In the genomic region with DNA sequence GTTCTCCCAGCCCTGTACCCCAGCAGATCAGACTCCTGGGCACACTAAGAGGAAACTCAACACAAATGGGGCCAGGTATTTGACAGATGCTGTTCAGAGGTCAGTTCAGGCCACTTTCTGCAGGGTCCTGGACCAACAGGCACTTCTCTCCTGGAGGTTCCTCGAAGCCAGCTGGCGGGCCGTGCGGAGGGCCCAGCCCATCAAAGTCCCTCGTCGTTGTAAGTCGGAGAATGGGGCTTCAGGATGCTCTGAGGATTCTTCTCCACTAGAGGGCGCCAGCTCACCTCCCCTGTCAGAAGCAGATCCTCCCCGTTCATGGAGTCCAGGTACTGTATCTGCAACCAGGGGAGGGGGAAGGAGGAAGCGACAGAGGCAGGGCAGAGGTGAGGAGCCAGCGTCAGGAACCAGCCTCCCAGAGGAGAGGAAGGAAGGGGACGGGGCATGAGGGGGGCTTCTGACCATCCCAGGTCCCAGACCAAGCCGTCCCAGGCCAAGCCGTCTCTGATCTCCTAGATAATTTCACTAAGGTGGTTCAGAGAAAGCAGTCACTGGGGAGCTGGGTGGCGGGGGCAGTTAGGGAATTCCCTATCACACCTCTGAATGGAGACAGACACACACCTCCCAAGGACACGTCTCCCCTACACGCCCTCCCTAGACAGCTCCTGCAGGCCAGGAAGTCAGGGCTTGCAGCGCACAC, we compare ENCODE assay signal across 2 cellular contexts.
TF ChIP-seq lines count a peak whose summit lies in the region.

No MANE protein-coding gene starts in this region.

TF ChIP-seq in A549, 52 proteins besides CTCF, POLR2A, EP300 and RAD21:
- TF ChIP-seq, protein P1, sequence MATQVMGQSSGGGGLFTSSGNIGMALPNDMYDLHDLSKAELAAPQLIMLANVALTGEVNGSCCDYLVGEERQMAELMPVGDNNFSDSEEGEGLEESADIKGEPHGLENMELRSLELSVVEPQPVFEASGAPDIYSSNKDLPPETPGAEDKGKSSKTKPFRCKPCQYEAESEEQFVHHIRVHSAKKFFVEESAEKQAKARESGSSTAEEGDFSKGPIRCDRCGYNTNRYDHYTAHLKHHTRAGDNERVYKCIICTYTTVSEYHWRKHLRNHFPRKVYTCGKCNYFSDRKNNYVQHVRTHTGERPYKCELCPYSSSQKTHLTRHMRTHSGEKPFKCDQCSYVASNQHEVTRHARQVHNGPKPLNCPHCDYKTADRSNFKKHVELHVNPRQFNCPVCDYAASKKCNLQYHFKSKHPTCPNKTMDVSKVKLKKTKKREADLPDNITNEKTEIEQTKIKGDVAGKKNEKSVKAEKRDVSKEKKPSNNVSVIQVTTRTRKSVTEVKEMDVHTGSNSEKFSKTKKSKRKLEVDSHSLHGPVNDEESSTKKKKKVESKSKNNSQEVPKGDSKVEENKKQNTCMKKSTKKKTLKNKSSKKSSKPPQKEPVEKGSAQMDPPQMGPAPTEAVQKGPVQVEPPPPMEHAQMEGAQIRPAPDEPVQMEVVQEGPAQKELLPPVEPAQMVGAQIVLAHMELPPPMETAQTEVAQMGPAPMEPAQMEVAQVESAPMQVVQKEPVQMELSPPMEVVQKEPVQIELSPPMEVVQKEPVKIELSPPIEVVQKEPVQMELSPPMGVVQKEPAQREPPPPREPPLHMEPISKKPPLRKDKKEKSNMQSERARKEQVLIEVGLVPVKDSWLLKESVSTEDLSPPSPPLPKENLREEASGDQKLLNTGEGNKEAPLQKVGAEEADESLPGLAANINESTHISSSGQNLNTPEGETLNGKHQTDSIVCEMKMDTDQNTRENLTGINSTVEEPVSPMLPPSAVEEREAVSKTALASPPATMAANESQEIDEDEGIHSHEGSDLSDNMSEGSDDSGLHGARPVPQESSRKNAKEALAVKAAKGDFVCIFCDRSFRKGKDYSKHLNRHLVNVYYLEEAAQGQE (IDR thresholded peaks at IDR 0.05) = no peak
- TF ChIP-seq, protein P2, sequence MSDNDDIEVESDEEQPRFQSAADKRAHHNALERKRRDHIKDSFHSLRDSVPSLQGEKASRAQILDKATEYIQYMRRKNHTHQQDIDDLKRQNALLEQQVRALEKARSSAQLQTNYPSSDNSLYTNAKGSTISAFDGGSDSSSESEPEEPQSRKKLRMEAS (IDR thresholded peaks at IDR 0.05) = peak; percentile 63
- no peak for TF ChIP-seq MAZ (IDR thresholded peaks at IDR 0.05; ENCODE audit: borderline replicate concordance, low read depth, low read length)
- 0 out of 2 replicates have a peak, but pooled peaks have one; percentile 2 for TF ChIP-seq GATA3 (IDR thresholded peaks at IDR 0.05; ENCODE audit: borderline replicate concordance)
- peak; percentile 93 for TF ChIP-seq SMC3 (IDR thresholded peaks at IDR 0.05)
- TF ChIP-seq, protein P3, sequence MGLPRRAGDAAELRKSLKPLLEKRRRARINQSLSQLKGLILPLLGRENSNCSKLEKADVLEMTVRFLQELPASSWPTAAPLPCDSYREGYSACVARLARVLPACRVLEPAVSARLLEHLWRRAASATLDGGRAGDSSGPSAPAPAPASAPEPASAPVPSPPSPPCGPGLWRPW (IDR thresholded peaks at IDR 0.05) = no peak
- TF ChIP-seq, protein P4, sequence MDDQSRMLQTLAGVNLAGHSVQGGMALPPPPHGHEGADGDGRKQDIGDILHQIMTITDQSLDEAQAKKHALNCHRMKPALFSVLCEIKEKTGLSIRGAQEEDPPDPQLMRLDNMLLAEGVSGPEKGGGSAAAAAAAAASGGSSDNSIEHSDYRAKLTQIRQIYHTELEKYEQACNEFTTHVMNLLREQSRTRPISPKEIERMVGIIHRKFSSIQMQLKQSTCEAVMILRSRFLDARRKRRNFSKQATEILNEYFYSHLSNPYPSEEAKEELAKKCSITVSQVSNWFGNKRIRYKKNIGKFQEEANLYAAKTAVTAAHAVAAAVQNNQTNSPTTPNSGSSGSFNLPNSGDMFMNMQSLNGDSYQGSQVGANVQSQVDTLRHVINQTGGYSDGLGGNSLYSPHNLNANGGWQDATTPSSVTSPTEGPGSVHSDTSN (IDR thresholded peaks at IDR 0.05) = no peak
- no peak for TF ChIP-seq HOXB13 (CRISPR knock-in tag; IDR thresholded peaks at IDR 0.05; ENCODE audit: low read depth)
- TF ChIP-seq JUN (IDR thresholded peaks at IDR 0.05) = peak in 1 of 2 experiments; percentile 32; a peak in 1 of 5 replicates
- no peak for TF ChIP-seq KDM1A (IDR thresholded peaks at IDR 0.05; ENCODE audit: low read depth)

TF ChIP-seq in SK-N-SH, 30 proteins besides CTCF, POLR2A, EP300 and RAD21:
- TF ChIP-seq RXRA (IDR thresholded peaks at IDR 0.05; ENCODE audit: borderline replicate concordance, low read depth) (no peak), MEF2A (IDR thresholded peaks at IDR 0.05; ENCODE audit: borderline replicate concordance, low read depth) (no peak), YY1 (IDR thresholded peaks at IDR 0.05; ENCODE audit: low read depth) (0 out of 2 replicates have a peak, but pooled peaks have one; percentile 18), FOXM1 (IDR thresholded peaks at IDR 0.05; ENCODE audit: low read depth) (no peak), ELF1 (IDR thresholded peaks at IDR 0.05) (no peak), RFX5 (IDR thresholded peaks at IDR 0.05; ENCODE audit: low read length) (no peak), CHD2 (IDR thresholded peaks at IDR 0.05; ENCODE audit: low read length, partially characterized antibody) (peak; percentile 46), POLR2AphosphoS5 (IDR thresholded peaks at IDR 0.05; ENCODE audit: low read depth, low read length) (no peak; the same call in 1 of the 2 replicates), RCOR1 (IDR thresholded peaks at IDR 0.05; ENCODE audit: low read length) (no peak), SMC3 (IDR thresholded peaks at IDR 0.05; ENCODE audit: low read depth, low read length) (peak; percentile 89)
- TF ChIP-seq, protein P1 (IDR thresholded peaks at IDR 0.05; ENCODE audit: low read depth, low read length) = no peak
- TF ChIP-seq, protein P5, sequence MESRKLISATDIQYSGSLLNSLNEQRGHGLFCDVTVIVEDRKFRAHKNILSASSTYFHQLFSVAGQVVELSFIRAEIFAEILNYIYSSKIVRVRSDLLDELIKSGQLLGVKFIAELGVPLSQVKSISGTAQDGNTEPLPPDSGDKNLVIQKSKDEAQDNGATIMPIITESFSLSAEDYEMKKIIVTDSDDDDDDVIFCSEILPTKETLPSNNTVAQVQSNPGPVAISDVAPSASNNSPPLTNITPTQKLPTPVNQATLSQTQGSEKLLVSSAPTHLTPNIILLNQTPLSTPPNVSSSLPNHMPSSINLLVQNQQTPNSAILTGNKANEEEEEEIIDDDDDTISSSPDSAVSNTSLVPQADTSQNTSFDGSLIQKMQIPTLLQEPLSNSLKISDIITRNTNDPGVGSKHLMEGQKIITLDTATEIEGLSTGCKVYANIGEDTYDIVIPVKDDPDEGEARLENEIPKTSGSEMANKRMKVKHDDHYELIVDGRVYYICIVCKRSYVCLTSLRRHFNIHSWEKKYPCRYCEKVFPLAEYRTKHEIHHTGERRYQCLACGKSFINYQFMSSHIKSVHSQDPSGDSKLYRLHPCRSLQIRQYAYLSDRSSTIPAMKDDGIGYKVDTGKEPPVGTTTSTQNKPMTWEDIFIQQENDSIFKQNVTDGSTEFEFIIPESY (IDR thresholded peaks at IDR 0.05; ENCODE audit: borderline replicate concordance, low read depth) = no peak
- TF ChIP-seq, protein P2 (IDR thresholded peaks at IDR 0.05; ENCODE audit: low read depth) = peak; percentile 54; the same call in 1 of the 2 replicates
- TF ChIP-seq, protein P6, sequence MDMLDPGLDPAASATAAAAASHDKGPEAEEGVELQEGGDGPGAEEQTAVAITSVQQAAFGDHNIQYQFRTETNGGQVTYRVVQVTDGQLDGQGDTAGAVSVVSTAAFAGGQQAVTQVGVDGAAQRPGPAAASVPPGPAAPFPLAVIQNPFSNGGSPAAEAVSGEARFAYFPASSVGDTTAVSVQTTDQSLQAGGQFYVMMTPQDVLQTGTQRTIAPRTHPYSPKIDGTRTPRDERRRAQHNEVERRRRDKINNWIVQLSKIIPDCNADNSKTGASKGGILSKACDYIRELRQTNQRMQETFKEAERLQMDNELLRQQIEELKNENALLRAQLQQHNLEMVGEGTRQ (IDR thresholded peaks at IDR 0.05; ENCODE audit: borderline replicate concordance, low read depth, low read length) = no peak
TF ChIP-seq in SK-N-SH: peak in this region for 4.
